ENCODE assay signal across 1 cellular context in the genomic region with DNA sequence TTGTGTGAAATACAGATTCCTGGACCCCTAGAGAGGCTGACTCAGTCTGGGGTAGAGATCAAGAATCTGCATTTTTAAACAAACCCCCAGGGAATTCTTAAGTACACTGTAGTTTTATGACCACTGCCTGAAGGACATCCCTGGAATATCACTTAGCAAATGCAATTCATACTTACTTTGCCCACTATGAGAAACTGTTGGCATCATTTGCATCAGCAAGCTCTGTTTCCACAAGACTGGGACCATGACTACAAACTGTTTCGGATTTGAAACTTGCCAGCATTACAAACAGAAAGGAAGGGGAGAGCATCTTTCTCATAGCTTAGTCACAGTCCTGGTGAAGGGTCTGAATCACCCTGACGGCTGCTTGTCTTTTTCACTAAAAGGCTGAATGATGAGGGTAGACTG.
TF ChIP-seq lines count a peak whose summit lies in the region.

No MANE protein-coding gene starts in this region.

TF ChIP-seq in HEK293, 187 proteins besides CTCF, POLR2A, EP300 and RAD21 (continued from another document and continues in another):
- TF ChIP-seq ZNF26 (tag by site-specific recombination; IDR thresholded peaks at IDR 0.05) (no peak), ZNF433 (tag by site-specific recombination; IDR thresholded peaks at IDR 0.05; ENCODE audit: low read depth) (no peak), ZNF324 (tag by site-specific recombination; IDR thresholded peaks at IDR 0.05) (no peak), BCL6B (tag by site-specific recombination; IDR thresholded peaks at IDR 0.05) (no peak), ZNF561 (tag by site-specific recombination; IDR thresholded peaks at IDR 0.05; ENCODE audit: borderline replicate concordance) (no peak), SALL2 (tag by site-specific recombination; IDR thresholded peaks at IDR 0.05; ENCODE audit: borderline replicate concordance) (no peak), ZNF48 (tag by site-specific recombination; IDR thresholded peaks at IDR 0.05) (no peak), ZNF777 (tag by site-specific recombination; IDR thresholded peaks at IDR 0.05; ENCODE audit: borderline replicate concordance) (no peak), ZNF530 (tag by site-specific recombination; IDR thresholded peaks at IDR 0.05; ENCODE audit: low read depth) (no peak), ZNF837 (tag by site-specific recombination; IDR thresholded peaks at IDR 0.05) (no peak), ZNF629 (tag by site-specific recombination; IDR thresholded peaks at IDR 0.05) (no peak), ZNF223 (tag by site-specific recombination; IDR thresholded peaks at IDR 0.05) (no peak), GLI2 (tag by site-specific recombination; IDR thresholded peaks at IDR 0.05; ENCODE audit: borderline replicate concordance, low read depth) (no peak), KLF16 (tag by site-specific recombination; IDR thresholded peaks at IDR 0.05) (no peak), ZNF266 (tag by site-specific recombination; IDR thresholded peaks at IDR 0.05; ENCODE audit: low read depth) (no peak), SP7 (tag by site-specific recombination; IDR thresholded peaks at IDR 0.05) (no peak), ATF2 (tag by site-specific recombination; IDR thresholded peaks at IDR 0.05; ENCODE audit: low read depth) (no peak), ZFP3 (tag by site-specific recombination; IDR thresholded peaks at IDR 0.05; ENCODE audit: low read depth) (no peak), SETDB1 (IDR thresholded peaks at IDR 0.05; ENCODE audit: insufficient read length, low read length) (no peak), ZNF544 (tag by site-specific recombination; IDR thresholded peaks at IDR 0.05) (no peak), ZNF623 (tag by site-specific recombination; IDR thresholded peaks at IDR 0.05) (no peak), REPIN1 (tag by site-specific recombination; IDR thresholded peaks at IDR 0.05; ENCODE audit: low read depth) (no peak), ZIC2 (tag by site-specific recombination; IDR thresholded peaks at IDR 0.05) (peak; percentile 39; the same call in 1 of the 2 replicates), ZFP69B (tag by site-specific recombination; IDR thresholded peaks at IDR 0.05) (no peak), ZNF580 (tag by site-specific recombination; IDR thresholded peaks at IDR 0.05) (peak; percentile 81), SCRT1 (tag by site-specific recombination; IDR thresholded peaks at IDR 0.05; ENCODE audit: borderline replicate concordance) (no peak), FEZF1 (tag by site-specific recombination; IDR thresholded peaks at IDR 0.05) (peak; percentile 11; the same call in 1 of the 2 replicates), ZNF341 (tag by site-specific recombination; IDR thresholded peaks at IDR 0.05; ENCODE audit: low read depth) (no peak), ZNF626 (tag by site-specific recombination; IDR thresholded peaks at IDR 0.05) (no peak), ZNF362 (tag by site-specific recombination; IDR thresholded peaks at IDR 0.05) (no peak), ZNF701 (tag by site-specific recombination; IDR thresholded peaks at IDR 0.05) (no peak), BCL11B (tag by site-specific recombination; IDR thresholded peaks at IDR 0.05; ENCODE audit: low read depth) (no peak), SP3 (tag by site-specific recombination; IDR thresholded peaks at IDR 0.05) (no peak), ZNF302 (tag by site-specific recombination; IDR thresholded peaks at IDR 0.05; ENCODE audit: low read depth) (no peak), GLIS1 (tag by site-specific recombination; IDR thresholded peaks at IDR 0.05) (no peak), OSR2 (tag by site-specific recombination; IDR thresholded peaks at IDR 0.05) (no peak), ZSCAN30 (tag by site-specific recombination; IDR thresholded peaks at IDR 0.05) (0 out of 2 replicates have a peak, but pooled peaks have one; percentile 19), ZBTB49 (tag by site-specific recombination; IDR thresholded peaks at IDR 0.05; ENCODE audit: low read depth) (no peak), ZNF776 (tag by site-specific recombination; IDR thresholded peaks at IDR 0.05; ENCODE audit: borderline replicate concordance) (no peak), ZBTB21 (tag by site-specific recombination; IDR thresholded peaks at IDR 0.05) (no peak), ZNF521 (tag by site-specific recombination; IDR thresholded peaks at IDR 0.05) (no peak), WT1 (tag by site-specific recombination; IDR thresholded peaks at IDR 0.05) (no peak), ZNF514 (tag by site-specific recombination; IDR thresholded peaks at IDR 0.05) (no peak)
- TF ChIP-seq, protein P1, sequence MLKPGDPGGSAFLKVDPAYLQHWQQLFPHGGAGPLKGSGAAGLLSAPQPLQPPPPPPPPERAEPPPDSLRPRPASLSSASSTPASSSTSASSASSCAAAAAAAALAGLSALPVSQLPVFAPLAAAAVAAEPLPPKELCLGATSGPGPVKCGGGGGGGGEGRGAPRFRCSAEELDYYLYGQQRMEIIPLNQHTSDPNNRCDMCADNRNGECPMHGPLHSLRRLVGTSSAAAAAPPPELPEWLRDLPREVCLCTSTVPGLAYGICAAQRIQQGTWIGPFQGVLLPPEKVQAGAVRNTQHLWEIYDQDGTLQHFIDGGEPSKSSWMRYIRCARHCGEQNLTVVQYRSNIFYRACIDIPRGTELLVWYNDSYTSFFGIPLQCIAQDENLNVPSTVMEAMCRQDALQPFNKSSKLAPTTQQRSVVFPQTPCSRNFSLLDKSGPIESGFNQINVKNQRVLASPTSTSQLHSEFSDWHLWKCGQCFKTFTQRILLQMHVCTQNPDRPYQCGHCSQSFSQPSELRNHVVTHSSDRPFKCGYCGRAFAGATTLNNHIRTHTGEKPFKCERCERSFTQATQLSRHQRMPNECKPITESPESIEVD (tag by site-specific recombination; IDR thresholded peaks at IDR 0.05) = peak; percentile 22; the same call in 1 of the 2 replicates
- TF ChIP-seq, protein P2, sequence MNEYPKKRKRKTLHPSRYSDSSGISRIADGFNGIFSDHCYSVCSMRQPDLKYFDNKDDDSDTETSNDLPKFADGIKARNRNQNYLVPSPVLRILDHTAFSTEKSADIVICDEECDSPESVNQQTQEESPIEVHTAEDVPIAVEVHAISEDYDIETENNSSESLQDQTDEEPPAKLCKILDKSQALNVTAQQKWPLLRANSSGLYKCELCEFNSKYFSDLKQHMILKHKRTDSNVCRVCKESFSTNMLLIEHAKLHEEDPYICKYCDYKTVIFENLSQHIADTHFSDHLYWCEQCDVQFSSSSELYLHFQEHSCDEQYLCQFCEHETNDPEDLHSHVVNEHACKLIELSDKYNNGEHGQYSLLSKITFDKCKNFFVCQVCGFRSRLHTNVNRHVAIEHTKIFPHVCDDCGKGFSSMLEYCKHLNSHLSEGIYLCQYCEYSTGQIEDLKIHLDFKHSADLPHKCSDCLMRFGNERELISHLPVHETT (tag by site-specific recombination; IDR thresholded peaks at IDR 0.05) = no peak
- TF ChIP-seq, protein P3, sequence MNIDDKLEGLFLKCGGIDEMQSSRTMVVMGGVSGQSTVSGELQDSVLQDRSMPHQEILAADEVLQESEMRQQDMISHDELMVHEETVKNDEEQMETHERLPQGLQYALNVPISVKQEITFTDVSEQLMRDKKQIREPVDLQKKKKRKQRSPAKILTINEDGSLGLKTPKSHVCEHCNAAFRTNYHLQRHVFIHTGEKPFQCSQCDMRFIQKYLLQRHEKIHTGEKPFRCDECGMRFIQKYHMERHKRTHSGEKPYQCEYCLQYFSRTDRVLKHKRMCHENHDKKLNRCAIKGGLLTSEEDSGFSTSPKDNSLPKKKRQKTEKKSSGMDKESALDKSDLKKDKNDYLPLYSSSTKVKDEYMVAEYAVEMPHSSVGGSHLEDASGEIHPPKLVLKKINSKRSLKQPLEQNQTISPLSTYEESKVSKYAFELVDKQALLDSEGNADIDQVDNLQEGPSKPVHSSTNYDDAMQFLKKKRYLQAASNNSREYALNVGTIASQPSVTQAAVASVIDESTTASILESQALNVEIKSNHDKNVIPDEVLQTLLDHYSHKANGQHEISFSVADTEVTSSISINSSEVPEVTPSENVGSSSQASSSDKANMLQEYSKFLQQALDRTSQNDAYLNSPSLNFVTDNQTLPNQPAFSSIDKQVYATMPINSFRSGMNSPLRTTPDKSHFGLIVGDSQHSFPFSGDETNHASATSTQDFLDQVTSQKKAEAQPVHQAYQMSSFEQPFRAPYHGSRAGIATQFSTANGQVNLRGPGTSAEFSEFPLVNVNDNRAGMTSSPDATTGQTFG (tag by site-specific recombination; IDR thresholded peaks at IDR 0.05; ENCODE audit: borderline replicate concordance) = no peak
- TF ChIP-seq, protein P4, sequence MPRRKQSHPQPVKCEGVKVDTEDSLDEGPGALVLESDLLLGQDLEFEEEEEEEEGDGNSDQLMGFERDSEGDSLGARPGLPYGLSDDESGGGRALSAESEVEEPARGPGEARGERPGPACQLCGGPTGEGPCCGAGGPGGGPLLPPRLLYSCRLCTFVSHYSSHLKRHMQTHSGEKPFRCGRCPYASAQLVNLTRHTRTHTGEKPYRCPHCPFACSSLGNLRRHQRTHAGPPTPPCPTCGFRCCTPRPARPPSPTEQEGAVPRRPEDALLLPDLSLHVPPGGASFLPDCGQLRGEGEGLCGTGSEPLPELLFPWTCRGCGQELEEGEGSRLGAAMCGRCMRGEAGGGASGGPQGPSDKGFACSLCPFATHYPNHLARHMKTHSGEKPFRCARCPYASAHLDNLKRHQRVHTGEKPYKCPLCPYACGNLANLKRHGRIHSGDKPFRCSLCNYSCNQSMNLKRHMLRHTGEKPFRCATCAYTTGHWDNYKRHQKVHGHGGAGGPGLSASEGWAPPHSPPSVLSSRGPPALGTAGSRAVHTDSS (tag by site-specific recombination; IDR thresholded peaks at IDR 0.05) = 0 out of 2 replicates have a peak, but pooled peaks have one; percentile 7
